22 cellular contexts compared by ENCODE assay signal in the genomic region with DNA sequence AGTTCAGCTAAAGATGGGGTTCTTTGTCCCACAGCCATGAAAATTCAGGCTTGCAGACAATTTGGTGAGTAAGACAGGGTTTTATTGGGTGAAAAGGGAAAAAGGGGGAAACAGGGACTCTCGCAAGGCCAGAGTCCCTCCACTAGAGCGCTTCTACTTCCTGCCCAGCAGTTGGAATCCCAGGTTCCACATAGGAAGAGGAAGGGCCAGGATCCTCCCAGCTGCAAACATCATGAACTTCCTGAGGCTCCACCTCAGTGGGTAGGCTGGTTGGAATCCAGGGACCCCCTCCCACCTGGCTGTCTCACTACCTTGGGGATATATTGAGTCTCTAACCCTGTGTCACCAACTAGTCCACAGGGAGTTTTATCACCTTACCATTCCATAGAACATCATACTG. TPM values are rescaled to one million over a fixed set of nuclear protein-coding genes. Genes with fewer than 3 reads are reported as not detected.
DNase-seq lines count a peak whose midpoint lies in the region; ATAC-seq and TF ChIP-seq lines count a peak whose summit lies in the region.
"Had no signal": no experiment of that assay in that cellular context is flagged by ENCODE, and none has a peak within 500 bp of the region (broad histone marks: within the 10 kb centered on the region; RNA-seq: fewer than 3 reads in every experiment).

No MANE protein-coding gene starts in this region.

- H3K36me3 Mint-ChIP-seq in WTC11, result no peaks in the 10 kb centered on the region
- H3K36me3 Mint-ChIP-seq: CD14-positive monocyte had no signal

- H3K9ac ChIP-seq in iPS-15b (ENCODE audit: low read depth, low read length), result no peak overlapping the region
- H3K9ac ChIP-seq: BLaER1 treated with 17β-estradiol and CSF1 and Interleukin-3, amounts not matched to agents 10 nM and 100 nM; GM23248 had no signal

- peak overlapping the region; percentile 32; the same call in 1 of the 2 replicates for H3K4me3 ChIP-seq in H7 (ENCODE audit: insufficient read depth, low read depth, low read length)
- peak overlapping the region; percentile 10 for H3K4me3 ChIP-seq in iPS-15b (ENCODE audit: low read depth, low read length)
- H3K4me3 ChIP-seq: A549; BLaER1 treated with 17β-estradiol and CSF1 and Interleukin-3, amounts not matched to agents 10 nM and 100 nM; GM12878; GM23248 had no signal

- DNase-seq in H7 (no peak), WTC11 (ENCODE audit: low spot score) (no peak), activated T-cell treated with anti-CD3 and anti-CD28 coated beads for 4 hours (no peak), NCI-H226 (no peak), NCI-H187 treated with DMSO at 0.1 percent for 48 hours (lab: John Stamatoyannopoulos, UW) (no peak)
- DNase-seq: 8988T; ACHN; AML-193; BE2C; CD4-positive, alpha-beta T cell; CD8-positive, alpha-beta memory T cell; DMS 273 treated with DMSO at 0.1 percent for 48 hours; DMS79; EL; GDM1; GM23248; HCEC 1CT had no signal

- H3K27me3 Mint-ChIP-seq in WTC11 (ENCODE audit: low read depth), result peaks cover 12% of the 10 kb centered on the region

- CTCF ChIA-PET in WTC11 (lab: Charles Lee), result interaction anchor here (0.6 to 1.0 kb wide), 5 partner anchors 20 to 564 kb away, joined by 3 to 4 read pairs (median 3); no protein-coding TSS in a partner anchor

- peaks cover 5% of the 10 kb centered on the region for H3K4me1 ChIP-seq in iPS-15b (ENCODE audit: control insufficient read depth, insufficient read depth, low read length)
- H3K4me1 ChIP-seq: A549; BE2C; BLaER1 treated with 17β-estradiol and CSF1 and Interleukin-3, amounts not matched to agents 10 nM and 100 nM had no signal

- H3K27me3 ChIP-seq in H7 (ENCODE audit: control insufficient read depth, insufficient read depth, low read length), result peaks cover 3% of the 10 kb centered on the region; the same call in 1 of the 2 replicates
- peaks cover 25% of the 10 kb centered on the region for H3K27me3 ChIP-seq in iPS-15b (ENCODE audit: control insufficient read depth, insufficient read depth, low read length)
- H3K27me3 ChIP-seq: BE2C; BLaER1 treated with 17β-estradiol and CSF1 and Interleukin-3, amounts not matched to agents 10 nM and 100 nM had no signal

- H3K27ac Mint-ChIP-seq in WTC11, result no peak overlapping the region
- H3K27ac Mint-ChIP-seq: CD14-positive monocyte; CD4-positive, alpha-beta T cell; CD8-positive, alpha-beta memory T cell had no signal

- ATAC-seq in WTC11, result peak; percentile 55
- ATAC-seq: A549, GM12878 had no signal

- H3K36me3 ChIP-seq in H7 (replicated peaks; ENCODE audit: control insufficient read depth, insufficient read depth, low read length) (no peaks in the 10 kb centered on the region), iPS-15b (ENCODE audit: control insufficient read depth, insufficient read depth, low read length) (no peaks in the 10 kb centered on the region)
- H3K36me3 ChIP-seq: BE2C; BLaER1 treated with 17β-estradiol and CSF1 and Interleukin-3, amounts not matched to agents 10 nM and 100 nM had no signal

- no peaks in the 10 kb centered on the region for H3K9me3 ChIP-seq in iPS-15b (ENCODE audit: control insufficient read depth, insufficient read depth, low read length)
- H3K9me3 ChIP-seq: A549, BE2C had no signal

- peak overlapping the region; percentile 59 for H3K4me3 Mint-ChIP-seq in WTC11
- H3K4me3 Mint-ChIP-seq: CD4-positive, alpha-beta T cell; CD8-positive, alpha-beta memory T cell had no signal

- POLR2A ChIA-PET in WTC11 (lab: Charles Lee), result interaction anchor here (0.5 to 0.7 kb wide), 3 partner anchors 49 to 501 kb away, joined by 4 to 8 read pairs (median 4); no protein-coding TSS in a partner anchor

- H3K9me3 Mint-ChIP-seq in WTC11, result no peaks in the 10 kb centered on the region
- H3K9me3 Mint-ChIP-seq: CD4-positive, alpha-beta T cell had no signal

- peaks cover 33% of the 10 kb centered on the region for H3K4me1 Mint-ChIP-seq in WTC11

- no peak for TF ChIP-seq CTCF in WTC11 (IDR thresholded peaks at IDR 0.05)

TF ChIP-seq in WTC11, 78 proteins besides CTCF, POLR2A, EP300 and RAD21 (continues in another document):
- TF ChIP-seq ZNF416 (CRISPR knock-in tag; IDR thresholded peaks at IDR 0.05) (no peak), CREB1 (CRISPR knock-in tag; IDR thresholded peaks at IDR 0.05) (no peak), NFYB (CRISPR knock-in tag; conservative IDR thresholded peaks at IDR 0.05; ENCODE audit: low read depth) (no peak), ATF1 (CRISPR knock-in tag; IDR thresholded peaks at IDR 0.05) (no peak)
- TF ChIP-seq, protein P1, sequence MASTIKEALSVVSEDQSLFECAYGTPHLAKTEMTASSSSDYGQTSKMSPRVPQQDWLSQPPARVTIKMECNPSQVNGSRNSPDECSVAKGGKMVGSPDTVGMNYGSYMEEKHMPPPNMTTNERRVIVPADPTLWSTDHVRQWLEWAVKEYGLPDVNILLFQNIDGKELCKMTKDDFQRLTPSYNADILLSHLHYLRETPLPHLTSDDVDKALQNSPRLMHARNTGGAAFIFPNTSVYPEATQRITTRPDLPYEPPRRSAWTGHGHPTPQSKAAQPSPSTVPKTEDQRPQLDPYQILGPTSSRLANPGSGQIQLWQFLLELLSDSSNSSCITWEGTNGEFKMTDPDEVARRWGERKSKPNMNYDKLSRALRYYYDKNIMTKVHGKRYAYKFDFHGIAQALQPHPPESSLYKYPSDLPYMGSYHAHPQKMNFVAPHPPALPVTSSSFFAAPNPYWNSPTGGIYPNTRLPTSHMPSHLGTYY (CRISPR knock-in tag; IDR thresholded peaks at IDR 0.05), result no peak
- TF ChIP-seq, protein P2, sequence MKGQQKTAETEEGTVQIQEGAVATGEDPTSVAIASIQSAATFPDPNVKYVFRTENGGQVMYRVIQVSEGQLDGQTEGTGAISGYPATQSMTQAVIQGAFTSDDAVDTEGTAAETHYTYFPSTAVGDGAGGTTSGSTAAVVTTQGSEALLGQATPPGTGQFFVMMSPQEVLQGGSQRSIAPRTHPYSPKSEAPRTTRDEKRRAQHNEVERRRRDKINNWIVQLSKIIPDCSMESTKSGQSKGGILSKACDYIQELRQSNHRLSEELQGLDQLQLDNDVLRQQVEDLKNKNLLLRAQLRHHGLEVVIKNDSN (CRISPR knock-in tag; IDR thresholded peaks at IDR 0.05), result no peak
- TF ChIP-seq, protein P3, sequence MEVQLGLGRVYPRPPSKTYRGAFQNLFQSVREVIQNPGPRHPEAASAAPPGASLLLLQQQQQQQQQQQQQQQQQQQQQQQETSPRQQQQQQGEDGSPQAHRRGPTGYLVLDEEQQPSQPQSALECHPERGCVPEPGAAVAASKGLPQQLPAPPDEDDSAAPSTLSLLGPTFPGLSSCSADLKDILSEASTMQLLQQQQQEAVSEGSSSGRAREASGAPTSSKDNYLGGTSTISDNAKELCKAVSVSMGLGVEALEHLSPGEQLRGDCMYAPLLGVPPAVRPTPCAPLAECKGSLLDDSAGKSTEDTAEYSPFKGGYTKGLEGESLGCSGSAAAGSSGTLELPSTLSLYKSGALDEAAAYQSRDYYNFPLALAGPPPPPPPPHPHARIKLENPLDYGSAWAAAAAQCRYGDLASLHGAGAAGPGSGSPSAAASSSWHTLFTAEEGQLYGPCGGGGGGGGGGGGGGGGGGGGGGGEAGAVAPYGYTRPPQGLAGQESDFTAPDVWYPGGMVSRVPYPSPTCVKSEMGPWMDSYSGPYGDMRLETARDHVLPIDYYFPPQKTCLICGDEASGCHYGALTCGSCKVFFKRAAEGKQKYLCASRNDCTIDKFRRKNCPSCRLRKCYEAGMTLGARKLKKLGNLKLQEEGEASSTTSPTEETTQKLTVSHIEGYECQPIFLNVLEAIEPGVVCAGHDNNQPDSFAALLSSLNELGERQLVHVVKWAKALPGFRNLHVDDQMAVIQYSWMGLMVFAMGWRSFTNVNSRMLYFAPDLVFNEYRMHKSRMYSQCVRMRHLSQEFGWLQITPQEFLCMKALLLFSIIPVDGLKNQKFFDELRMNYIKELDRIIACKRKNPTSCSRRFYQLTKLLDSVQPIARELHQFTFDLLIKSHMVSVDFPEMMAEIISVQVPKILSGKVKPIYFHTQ (CRISPR knock-in tag; IDR thresholded peaks at IDR 0.05), result no peak
- TF ChIP-seq, protein P4, sequence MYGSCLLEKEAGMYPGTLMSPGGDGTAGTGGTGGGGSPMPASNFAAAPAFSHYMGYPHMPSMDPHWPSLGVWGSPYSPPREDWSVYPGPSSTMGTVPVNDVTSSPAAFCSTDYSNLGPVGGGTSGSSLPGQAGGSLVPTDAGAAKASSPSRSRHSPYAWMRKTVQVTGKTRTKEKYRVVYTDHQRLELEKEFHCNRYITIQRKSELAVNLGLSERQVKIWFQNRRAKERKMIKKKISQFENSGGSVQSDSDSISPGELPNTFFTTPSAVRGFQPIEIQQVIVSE (CRISPR knock-in tag; IDR thresholded peaks at IDR 0.05; ENCODE audit: borderline replicate concordance), result no peak
- TF ChIP-seq, protein P5, sequence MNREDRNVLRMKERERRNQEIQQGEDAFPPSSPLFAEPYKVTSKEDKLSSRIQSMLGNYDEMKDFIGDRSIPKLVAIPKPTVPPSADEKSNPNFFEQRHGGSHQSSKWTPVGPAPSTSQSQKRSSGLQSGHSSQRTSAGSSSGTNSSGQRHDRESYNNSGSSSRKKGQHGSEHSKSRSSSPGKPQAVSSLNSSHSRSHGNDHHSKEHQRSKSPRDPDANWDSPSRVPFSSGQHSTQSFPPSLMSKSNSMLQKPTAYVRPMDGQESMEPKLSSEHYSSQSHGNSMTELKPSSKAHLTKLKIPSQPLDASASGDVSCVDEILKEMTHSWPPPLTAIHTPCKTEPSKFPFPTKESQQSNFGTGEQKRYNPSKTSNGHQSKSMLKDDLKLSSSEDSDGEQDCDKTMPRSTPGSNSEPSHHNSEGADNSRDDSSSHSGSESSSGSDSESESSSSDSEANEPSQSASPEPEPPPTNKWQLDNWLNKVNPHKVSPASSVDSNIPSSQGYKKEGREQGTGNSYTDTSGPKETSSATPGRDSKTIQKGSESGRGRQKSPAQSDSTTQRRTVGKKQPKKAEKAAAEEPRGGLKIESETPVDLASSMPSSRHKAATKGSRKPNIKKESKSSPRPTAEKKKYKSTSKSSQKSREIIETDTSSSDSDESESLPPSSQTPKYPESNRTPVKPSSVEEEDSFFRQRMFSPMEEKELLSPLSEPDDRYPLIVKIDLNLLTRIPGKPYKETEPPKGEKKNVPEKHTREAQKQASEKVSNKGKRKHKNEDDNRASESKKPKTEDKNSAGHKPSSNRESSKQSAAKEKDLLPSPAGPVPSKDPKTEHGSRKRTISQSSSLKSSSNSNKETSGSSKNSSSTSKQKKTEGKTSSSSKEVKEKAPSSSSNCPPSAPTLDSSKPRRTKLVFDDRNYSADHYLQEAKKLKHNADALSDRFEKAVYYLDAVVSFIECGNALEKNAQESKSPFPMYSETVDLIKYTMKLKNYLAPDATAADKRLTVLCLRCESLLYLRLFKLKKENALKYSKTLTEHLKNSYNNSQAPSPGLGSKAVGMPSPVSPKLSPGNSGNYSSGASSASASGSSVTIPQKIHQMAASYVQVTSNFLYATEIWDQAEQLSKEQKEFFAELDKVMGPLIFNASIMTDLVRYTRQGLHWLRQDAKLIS (CRISPR knock-in tag; IDR thresholded peaks at IDR 0.05; ENCODE audit: borderline replicate concordance), result no peak

RNA-seq across cellular contexts. Expression of a gene that starts 39.5 kb away (rescaled TPM):
- 5.0 and 5.2 TPM in 2 replicates for total RNA-seq in H7 (2014; rRNA removed; shearing (Covaris generic))
- total RNA-seq in WTC11 (2021), result 18.5 to 21.1 TPM (median 19.3 TPM) in 3 replicates
